1 cellular context compared by ENCODE assay signal in genomic region chr7:461453-462172, GRCh38.
TF ChIP-seq lines count a peak whose summit lies in the region.

No MANE protein-coding gene starts in this region.

TF ChIP-seq in HepG2, 621 proteins besides CTCF, POLR2A, EP300 and RAD21 (continued from another document and continues in another):
- TF ChIP-seq PATZ1 (CRISPR knock-in tag; IDR thresholded peaks at IDR 0.05) (peak; percentile 94), RFXANK (CRISPR knock-in tag; IDR thresholded peaks at IDR 0.05) (no peak), GTF2F1 (IDR thresholded peaks at IDR 0.05; ENCODE audit: low read length) (no peak), ZNF468 (CRISPR knock-in tag; IDR thresholded peaks at IDR 0.05) (no peak), MTF2 (CRISPR knock-in tag; IDR thresholded peaks at IDR 0.05; ENCODE audit: borderline replicate concordance) (0 out of 2 replicates have a peak, but pooled peaks have one; percentile 14), FOXA1 (IDR thresholded peaks at IDR 0.05) (no peak), FOXA1 (CRISPR knock-in tag; IDR thresholded peaks at IDR 0.05) (peak; percentile 26; the same call in 1 of the 2 replicates), SALL1 (CRISPR knock-in tag; IDR thresholded peaks at IDR 0.05) (peak; percentile 58), DDIT3 (CRISPR knock-in tag; IDR thresholded peaks at IDR 0.05) (no peak), HIC2 (CRISPR knock-in tag; IDR thresholded peaks at IDR 0.05; ENCODE audit: low read depth) (peak; percentile 98), BRCA1 (CRISPR knock-in tag; IDR thresholded peaks at IDR 0.05) (no peak), XBP1 (CRISPR knock-in tag; IDR thresholded peaks at IDR 0.05) (no peak), TCF12 (IDR thresholded peaks at IDR 0.05) (no peak), TCF12 (CRISPR knock-in tag; IDR thresholded peaks at IDR 0.05) (no peak), RARA (CRISPR knock-in tag; IDR thresholded peaks at IDR 0.05) (peak; percentile 88), ESRRA (CRISPR knock-in tag; IDR thresholded peaks at IDR 0.05; ENCODE audit: low read depth) (no peak), JUND (CRISPR knock-in tag; IDR thresholded peaks at IDR 0.05) (no peak), FIP1L1 (IDR thresholded peaks at IDR 0.05; ENCODE audit: borderline replicate concordance, insufficient read depth, low read depth, low read length) (no peak), NCOA2 (CRISPR knock-in tag; IDR thresholded peaks at IDR 0.05) (peak; percentile 68), LRRFIP1 (CRISPR knock-in tag; conservative IDR thresholded peaks at IDR 0.05) (no peak), PAWR (CRISPR knock-in tag; IDR thresholded peaks at IDR 0.05; ENCODE audit: borderline replicate concordance) (no peak), U2AF2 (IDR thresholded peaks at IDR 0.05; ENCODE audit: low read depth, low read length) (no peak), AKAP8 (CRISPR knock-in tag; IDR thresholded peaks at IDR 0.05) (no peak), ZNF564 (CRISPR knock-in tag; IDR thresholded peaks at IDR 0.05) (peak; percentile 50; the same call in 1 of the 2 replicates), IRF9 (CRISPR knock-in tag; IDR thresholded peaks at IDR 0.05; ENCODE audit: borderline replicate concordance) (no peak), SP1 (IDR thresholded peaks at IDR 0.05) (no peak), SP1 (CRISPR knock-in tag; IDR thresholded peaks at IDR 0.05) (no peak), ZNF547 (CRISPR knock-in tag; IDR thresholded peaks at IDR 0.05) (0 out of 2 replicates have a peak, but pooled peaks have one; percentile 31), SNAPC5 (CRISPR knock-in tag; IDR thresholded peaks at IDR 0.05; ENCODE audit: borderline replicate concordance) (no peak), HES4 (CRISPR knock-in tag; IDR thresholded peaks at IDR 0.05; ENCODE audit: borderline replicate concordance) (no peak), BCLAF1 (IDR thresholded peaks at IDR 0.05) (no peak), RFX1 (IDR thresholded peaks at IDR 0.05) (no peak), ELF3 (CRISPR knock-in tag; IDR thresholded peaks at IDR 0.05) (peak; percentile 78; the same call in 1 of the 2 replicates), HNF4A (CRISPR knock-in tag; IDR thresholded peaks at IDR 0.05) (no peak), SP5 (CRISPR knock-in tag; IDR thresholded peaks at IDR 0.05; ENCODE audit: borderline replicate concordance, low read depth) (peak; percentile 96), TGIF2 (CRISPR knock-in tag; IDR thresholded peaks at IDR 0.05) (no peak), MBD4 (IDR thresholded peaks at IDR 0.05; ENCODE audit: borderline replicate concordance, low read length) (no peak), MLX (CRISPR knock-in tag; IDR thresholded peaks at IDR 0.05) (peak; percentile 76; the same call in 1 of the 2 replicates), REST (IDR thresholded peaks at IDR 0.05; ENCODE audit: borderline replicate concordance in 1 of 2, low read depth in 1 of 2, low read length in 2 of 2) (0 out of 4 replicates have a peak, but pooled peaks of 1 of the 2 experiments have one; percentile 3), TCF7 (IDR thresholded peaks at IDR 0.05; ENCODE audit: low read depth) (no peak), HMG20B (CRISPR knock-in tag; conservative IDR thresholded peaks at IDR 0.05) (no peak), CEBPG (CRISPR knock-in tag; IDR thresholded peaks at IDR 0.05) (peak; percentile 75), TOPORS (CRISPR knock-in tag; IDR thresholded peaks at IDR 0.05) (no peak), MZF1 (CRISPR knock-in tag; IDR thresholded peaks at IDR 0.05; ENCODE audit: borderline replicate concordance) (no peak), ZNF687 (CRISPR knock-in tag; IDR thresholded peaks at IDR 0.05) (peak; percentile 74), GATAD2A (CRISPR knock-in tag; IDR thresholded peaks at IDR 0.05) (peak; percentile 61; the same call in 1 of the 2 replicates), ZBTB38 (CRISPR knock-in tag; IDR thresholded peaks at IDR 0.05) (peak; percentile 51), IRX3 (CRISPR knock-in tag; IDR thresholded peaks at IDR 0.05; ENCODE audit: borderline replicate concordance, low read depth) (no peak), ETV5 (CRISPR knock-in tag; IDR thresholded peaks at IDR 0.05; ENCODE audit: borderline replicate concordance) (peak; percentile 98), RARG (CRISPR knock-in tag; IDR thresholded peaks at IDR 0.05; ENCODE audit: low read depth) (no peak)
